ENCODE assay signal across 9 cellular contexts in the genomic region with DNA sequence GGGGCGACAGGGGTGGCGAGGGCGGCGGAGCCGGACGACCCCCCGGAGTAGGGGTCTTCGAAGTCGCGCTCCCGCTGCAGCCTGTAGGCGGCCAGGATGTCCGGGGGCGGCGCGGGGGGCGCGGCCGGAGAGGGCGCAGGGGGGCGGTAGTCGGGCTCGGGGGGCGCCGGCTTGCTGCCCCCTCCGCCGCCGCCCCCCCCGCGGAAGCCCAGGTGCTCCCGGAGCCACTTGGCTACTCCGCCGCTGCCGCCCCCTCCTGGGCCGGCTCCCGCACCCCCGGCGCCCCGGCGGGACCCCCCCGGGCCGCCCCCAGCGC. TPM values are rescaled to one million over a fixed set of nuclear protein-coding genes. Genes with fewer than 3 reads are reported as not detected.
DNase-seq lines count a peak whose midpoint lies in the region; ATAC-seq and TF ChIP-seq lines count a peak whose summit lies in the region.
"Had no signal": no experiment of that assay in that cellular context is flagged by ENCODE, and none has a peak within 500 bp of the region (broad histone marks: within the 10 kb centered on the region; RNA-seq: fewer than 3 reads in every experiment).

No MANE protein-coding gene starts in this region.

- H3K4me1 Mint-ChIP-seq in stimulated activated naive CD8-positive, alpha-beta T cell treated with anti-CD3 and anti-CD28 coated beads, Interleukin-15, amount 100 ng/mL, for 72 hours: peaks cover 61% of the 10 kb centered on the region
- H3K4me1 Mint-ChIP-seq in dendritic cell treated with granulocyte-macrophage colony-stimulating factor and Interleukin-4, amounts not matched to agents 40 ng/mL and 50 ng/mL, for 4 days (ENCODE audit: low read depth): peaks cover 34% of the 10 kb centered on the region
- H3K4me1 Mint-ChIP-seq in natural killer cell: peaks cover 14 to 25% of the 10 kb centered on the region in 2 donors

- H3K9me3 Mint-ChIP-seq in stimulated activated naive CD8-positive, alpha-beta T cell treated with anti-CD3 and anti-CD28 coated beads, Interleukin-15, amount 100 ng/mL, for 72 hours: no peaks in the 10 kb centered on the region
- H3K9me3 Mint-ChIP-seq in dendritic cell treated with granulocyte-macrophage colony-stimulating factor and Interleukin-4, amounts not matched to agents 40 ng/mL and 50 ng/mL, for 4 days: no peaks in the 10 kb centered on the region
- H3K9me3 Mint-ChIP-seq in natural killer cell: no peaks in the 10 kb centered on the region

- H3K36me3 Mint-ChIP-seq in dendritic cell treated with granulocyte-macrophage colony-stimulating factor and Interleukin-4, amounts not matched to agents 40 ng/mL and 50 ng/mL, for 4 days (ENCODE audit: low read depth): no peaks in the 10 kb centered on the region
- H3K36me3 Mint-ChIP-seq in natural killer cell: no peaks in the 10 kb centered on the region

- in situ Hi-C loops in KBM-7 (cut with MboI; ENCODE audit: low pct_unique_long_range_greater_than_20kb, low sequenced_read_pairs): no loop called here

- H3K4me3 Mint-ChIP-seq in stimulated activated naive CD8-positive, alpha-beta T cell treated with anti-CD3 and anti-CD28 coated beads, Interleukin-15, amount 100 ng/mL, for 72 hours: peak overlapping the region in 1 of 2 donors; percentile 88
- peak overlapping the region; percentile 53 for H3K4me3 Mint-ChIP-seq in dendritic cell treated with granulocyte-macrophage colony-stimulating factor and Interleukin-4, amounts not matched to agents 40 ng/mL and 50 ng/mL, for 4 days
- H3K4me3 Mint-ChIP-seq in natural killer cell: no peak overlapping the region

- intact Hi-C loops in dendritic cell treated with granulocyte-macrophage colony-stimulating factor and Interleukin-4, amounts not matched to agents 40 ng/mL and 50 ng/mL, for 4 days (cut with micrococcal nuclease): no loop called here
- intact Hi-C loops in natural killer cell (cut with micrococcal nuclease): no loop called here

- ATAC-seq in stimulated activated naive CD8-positive, alpha-beta T cell treated with anti-CD3 and anti-CD28 coated beads, Interleukin-15, amount 100 ng/mL, for 72 hours: peak; percentile 27
- ATAC-seq in stimulated activated naive CD8-positive, alpha-beta T cell treated with anti-CD3 and anti-CD28 coated beads, Interleukin-15, Interleukin-2, amounts not matched to agents 100 U/mL and 50 U/mL, for 24 hours: no peak
- ATAC-seq in natural killer cell: peak in 2 of 3 donors; percentile 23 to 37

- DNase-seq in stimulated activated naive CD8-positive, alpha-beta T cell treated with anti-CD3 and anti-CD28 coated beads, Interleukin-15, amount 100 ng/mL, for 72 hours: no peak
- DNase-seq in stimulated activated naive CD8-positive, alpha-beta T cell treated with anti-CD3 and anti-CD28 coated beads, Interleukin-15, Interleukin-2, amounts not matched to agents 100 U/mL and 50 U/mL, for 24 hours: no peak
- DNase-seq in natural killer cell: no peak
- DNase-seq in glomerular visceral epithelial cell (ENCODE audit: extremely low spot score): no peak
- DNase-seq in KBM-7: no peak
- DNase-seq in HUDEP-2 (lab: John Stamatoyannopoulos, UW; ENCODE audit: unreplicated experiment in 76 of 76): no peak
- no peak for DNase-seq in GOT3 (lab: John Stamatoyannopoulos, UW)

- H3K27ac Mint-ChIP-seq in stimulated activated naive CD8-positive, alpha-beta T cell treated with anti-CD3 and anti-CD28 coated beads, Interleukin-15, amount 100 ng/mL, for 72 hours: no peak overlapping the region
- H3K27ac Mint-ChIP-seq in dendritic cell treated with granulocyte-macrophage colony-stimulating factor and Interleukin-4, amounts not matched to agents 40 ng/mL and 50 ng/mL, for 4 days: no peak overlapping the region
- H3K27ac Mint-ChIP-seq in natural killer cell: no peak overlapping the region

- TF ChIP-seq CTCF in natural killer cell (IDR thresholded peaks at IDR 0.05): no peak

- H3K27me3 Mint-ChIP-seq in stimulated activated naive CD8-positive, alpha-beta T cell treated with anti-CD3 and anti-CD28 coated beads, Interleukin-15, amount 100 ng/mL, for 72 hours: no peaks in the 10 kb centered on the region
- peaks cover 34% of the 10 kb centered on the region for H3K27me3 Mint-ChIP-seq in dendritic cell treated with granulocyte-macrophage colony-stimulating factor and Interleukin-4, amounts not matched to agents 40 ng/mL and 50 ng/mL, for 4 days
- peaks cover 26 to 32% of the 10 kb centered on the region in 2 donors for H3K27me3 Mint-ChIP-seq in natural killer cell (ENCODE audit: low read depth in 2 of 2)

RNA-seq across cellular contexts. Expression of gene SHF, which starts 0.2 kb away (rescaled TPM):
- total RNA-seq in natural killer cell: 1 to 10 TPM in 2 of 3 donors, under 1 TPM in 1; 0.94 to 2.4 (median 1.7) TPM

RNA-seq across cellular contexts. Expression of gene DUOX1, which starts 57.7 kb away (rescaled TPM):
- under 1 TPM in 1 of 3 donors, not detected in 2; 0.20 TPM for total RNA-seq in natural killer cell
- total RNA-seq: H4 had no signal

RNA-seq across cellular contexts. Expression of gene DUOXA1, which starts 57.9 kb away (rescaled TPM):
- total RNA-seq in natural killer cell: under 1 TPM in 2 of 3 donors, not detected in 1; 0.39 to 0.40 TPM
- total RNA-seq: H4 had no signal
